Comparison of ENCODE assay signal across 8 cellular contexts in the genomic region with DNA sequence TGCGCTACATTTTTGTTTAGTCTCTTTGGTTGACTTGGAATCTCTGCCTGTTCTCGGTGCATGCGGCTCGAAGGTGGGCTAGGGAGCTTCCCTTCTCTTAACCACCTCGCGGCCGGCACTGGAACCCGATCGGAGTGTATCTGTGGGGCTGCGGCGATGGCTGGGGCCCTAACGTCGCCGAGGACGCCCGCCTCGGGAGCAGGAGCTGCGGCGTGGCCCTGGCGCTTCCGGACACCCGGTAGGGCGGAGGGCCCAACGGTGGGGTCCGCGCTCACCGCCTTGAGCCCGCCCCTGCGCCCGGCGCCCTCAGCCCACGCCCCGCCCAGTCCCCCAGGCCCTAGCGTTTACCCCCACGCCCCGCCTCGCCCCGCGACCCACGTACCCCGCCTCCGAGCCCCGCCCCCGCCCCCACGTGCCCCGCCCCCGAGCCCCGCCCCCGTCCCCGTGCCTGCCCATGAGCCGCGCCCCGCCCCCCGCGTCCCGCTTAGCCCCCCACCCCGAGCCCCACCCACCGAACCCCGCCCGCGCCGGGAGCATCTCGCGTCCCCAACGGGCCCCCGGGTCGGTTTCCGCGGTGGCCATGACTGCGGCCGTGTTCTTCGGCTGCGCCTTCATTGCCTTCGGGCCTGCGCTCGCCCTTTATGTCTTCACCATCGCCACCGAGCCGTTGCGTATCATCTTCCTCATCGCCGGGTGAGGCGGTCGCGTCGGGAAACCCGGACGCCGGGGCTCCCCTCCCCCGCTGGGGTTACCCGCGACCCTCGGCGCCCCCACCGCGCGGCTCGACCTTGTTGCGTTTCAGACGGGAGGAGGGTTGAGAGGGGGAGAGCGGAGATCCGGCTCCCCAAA. TPM values are rescaled to one million over a fixed set of nuclear protein-coding genes. Genes with fewer than 3 reads are reported as not detected.
DNase-seq lines count a peak whose midpoint lies in the region; ATAC-seq and TF ChIP-seq lines count a peak whose summit lies in the region.

A gene (plus strand): TSS at position 562 of the 849 bp plus-strand sequence. CDS start 19 bp downstream, at position 581.

- H3K36me3 ChIP-seq in neutrophil: peaks cover 12% of the 10 kb centered on the region

- H3K9me3 ChIP-seq in neutrophil: no peaks in the 10 kb centered on the region

- ATAC-seq in GM21515 (IDR thresholded peaks at IDR 0.05; ENCODE audit: unreplicated experiment) (peak; percentile 82), foreskin keratinocyte (peak; percentile 62)

- H3K4me1 ChIP-seq in foreskin keratinocyte (peaks cover 5% of the 10 kb centered on the region), neutrophil (ENCODE audit: control insufficient read depth in 1 of 2, insufficient read depth in 1 of 2, low read depth in 1 of 2, low read length in 1 of 2) (peaks cover 39 to 45% of the 10 kb centered on the region in 2 experiments)

- peak within 1 kb of the TSS; percentile 73 to 90 for H3K4me3 ChIP-seq in neutrophil (ENCODE audit: low read depth in 1 of 2, low read length in 1 of 2)

- no peak for TF ChIP-seq CTCF in foreskin keratinocyte (conservative IDR thresholded peaks at IDR 0.05)
- no peak for TF ChIP-seq CTCF in neutrophil (IDR thresholded peaks at IDR 0.05)

- H3K27ac ChIP-seq in foreskin keratinocyte (peak within 1 kb of the TSS; percentile 11), neutrophil (peak within 1 kb of the TSS; percentile 81), substantia nigra (ENCODE audit: low read depth, low read length, poor library complexity, severe bottlenecking) (peak within 1 kb of the TSS; percentile 86)

- DNase-seq in D341Med (ENCODE audit: low spot score): peak; percentile 92
- DNase-seq in KBM-7: peak; percentile 88
- peak; percentile 8 for DNase-seq in SHP77 treated with DMSO at 0.1 percent for 48 hours (lab: John Stamatoyannopoulos, UW)
- peak; percentile 79 for DNase-seq in activated gamma-delta T cell treated with Interleukin-2 at 50 U/mL for 16 hours
- DNase-seq in foreskin keratinocyte: peak in 1 of 2 donors; percentile 29
- peak; percentile 34 to 93 (median 79) for DNase-seq in substantia nigra (lab: John Stamatoyannopoulos, UW)

- in situ Hi-C loops in KBM-7 (cut with MboI; ENCODE audit: low pct_unique_long_range_greater_than_20kb, low sequenced_read_pairs): no loop called here

- H3K27me3 ChIP-seq in foreskin keratinocyte: no peaks in the 10 kb centered on the region
- no peaks in the 10 kb centered on the region for H3K27me3 ChIP-seq in neutrophil

RNA-seq across cellular contexts. Expression of the gene that starts here (rescaled TPM):
- total RNA-seq in foreskin keratinocyte: 5.3 and 5.7 TPM in 2 replicates
- 6.6 and 7.7 TPM in 2 replicates for polyA plus RNA-seq in foreskin keratinocyte

Comparison
In these comparisons a context has a peak if more than half of its experiments do, and no peak if none do; other contexts are left out.
1. H3K27ac ChIP-seq: peak in every context shown above with its lines; median percentile 86 in substantia nigra; 81 in neutrophil; 11 in foreskin keratinocyte.